9 cellular contexts compared by ENCODE assay signal in the genomic region with DNA sequence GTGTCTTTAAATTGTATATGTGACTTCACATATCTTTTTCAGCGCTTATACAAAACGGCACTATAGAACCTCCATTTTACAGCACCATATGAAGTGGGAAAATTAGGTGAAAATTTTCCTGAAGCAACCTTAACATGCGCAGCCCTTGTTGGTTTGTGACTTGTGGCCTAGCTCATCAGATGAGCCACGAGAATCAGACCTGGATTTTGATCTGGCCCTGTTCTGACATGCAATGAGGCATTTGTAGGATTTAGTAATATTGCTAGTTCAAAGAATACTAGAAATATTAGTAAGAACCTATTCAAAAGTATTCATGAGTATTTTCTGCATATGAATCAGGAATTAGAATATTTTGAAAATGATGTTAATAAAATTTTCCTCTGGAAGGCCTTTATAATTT. TPM values are rescaled to one million over a fixed set of nuclear protein-coding genes. Genes with fewer than 3 reads are reported as not detected.
A peak's percentile ranks its signal among the peaks of the same experiment; 100 is the strongest.
DNase-seq lines count a peak whose midpoint lies in the region; ATAC-seq, FAIRE-seq and TF ChIP-seq lines count a peak whose summit lies in the region.
"Had no signal": no experiment of that assay in that cellular context is flagged by ENCODE, and none has a peak within 500 bp of the region (broad histone marks: within the 10 kb centered on the region; RNA-seq: fewer than 3 reads in every experiment).

No MANE protein-coding gene starts in this region.

- H3K27ac Mint-ChIP-seq in activated naive CD8-positive, alpha-beta T cell treated with anti-CD3 and anti-CD28 coated beads, Interleukin-2, amount 10 ng/mL, durations not matched to agents 7 days and 5 days: peak overlapping the region; percentile 98

- peaks cover 26% of the 10 kb centered on the region for H3K36me3 ChIP-seq in lower lobe of right lung

- peaks cover 56% of the 10 kb centered on the region for H3K36me3 Mint-ChIP-seq in activated naive CD8-positive, alpha-beta T cell treated with anti-CD3 and anti-CD28 coated beads, Interleukin-2, amount 10 ng/mL, durations not matched to agents 7 days and 5 days

- POLR2A ChIA-PET in A549 (lab: Yijun Ruan, JAX): no interaction called here
- POLR2A ChIA-PET in activated naive CD8-positive, alpha-beta T cell treated with anti-CD3 and anti-CD28 coated beads, Interleukin-2, amount 10 ng/mL, durations not matched to agents 7 days and 5 days (lab: Charles Lee): interaction anchor here (6.6 to 16.0 kb wide), 3 partner anchors 16 to 362 kb away, joined by 77 to 304 read pairs (median 145); a partner anchor contains a TSS
- POLR2A ChIA-PET in HEK293T (lab: Yijun Ruan, JAX): interaction anchor here (1.2 to 7.4 kb wide), 5 partner anchors 16 to 118 kb away, joined by 3 to 81 read pairs (median 4); no protein-coding TSS in a partner anchor

- TF ChIP-seq POLR2A in A549 (IDR thresholded peaks at IDR 0.05; ENCODE audit: low read length): no peak

- H3K27ac ChIP-seq in A549: peak overlapping the region; percentile 96 to 98
- H3K27ac ChIP-seq in lower lobe of right lung: peak overlapping the region; percentile 99

- ATAC-seq in A549 (no peak), lower lobe of right lung (no peak), GM21723 (IDR thresholded peaks at IDR 0.05; ENCODE audit: unreplicated experiment) (no peak)
- no peak for ATAC-seq in activated naive CD8-positive, alpha-beta T cell treated with anti-CD3 and anti-CD28 coated beads, Interleukin-2, amount 10 ng/mL, durations not matched to agents 7 days and 5 days (ENCODE audit: low read depth)

- peaks cover 21% of the 10 kb centered on the region for H3K4me1 Mint-ChIP-seq in activated naive CD8-positive, alpha-beta T cell treated with anti-CD3 and anti-CD28 coated beads, Interleukin-2, amount 10 ng/mL, durations not matched to agents 7 days and 5 days

- CTCF ChIA-PET in A549 (lab: Yijun Ruan, JAX) (interaction anchor here (2.3 kb wide), 1 partner anchor 16 kb away, joined by 14 read pairs; no protein-coding TSS in a partner anchor), HEK293T (lab: Yijun Ruan, JAX) (interaction anchor here (0.6 to 2.4 kb wide), 2 partner anchors 17 to 210 kb away, joined by 4 to 18 read pairs; no protein-coding TSS in a partner anchor)

- H3K4me1 ChIP-seq in A549: peaks cover 44% of the 10 kb centered on the region
- H3K4me1 ChIP-seq in lower lobe of right lung: peaks cover 55% of the 10 kb centered on the region

- H3K4me3 Mint-ChIP-seq in activated naive CD8-positive, alpha-beta T cell treated with anti-CD3 and anti-CD28 coated beads, Interleukin-2, amount 10 ng/mL, durations not matched to agents 7 days and 5 days: peak overlapping the region; percentile 96

- H3K4me3 ChIP-seq in A549 (peak overlapping the region; percentile 87), HFF-Myc (replicated peaks; ENCODE audit: low read depth, low read length) (peak overlapping the region; percentile 89), lower lobe of right lung (peak overlapping the region; percentile 91)

- DNase-seq in A549 (ENCODE audit: low read depth in 1 of 2, low spot score in 1 of 2) (peak in 1 of 2 experiments; percentile 36), HFF-Myc (ENCODE audit: extremely low read depth, low read depth) (no peak), lower lobe of right lung (no peak), NCI-H526 treated with DMSO at 0.1 percent for 48 hours (lab: John Stamatoyannopoulos, UW) (no peak), HEK293T (ENCODE audit: extremely low spot score) (no peak), nucleus accumbens (lab: John Stamatoyannopoulos, UW) (no peak)
- DNase-seq in activated naive CD8-positive, alpha-beta T cell treated with anti-CD3 and anti-CD28 coated beads, Interleukin-2, amount 10 ng/mL, durations not matched to agents 7 days and 5 days: no peak
- DNase-seq: NCI-H524 treated with DMSO at 0.1 percent for 48 hours had no signal

- 20% methylated on average over 4 of the region's 4 CpGs for WGBS in A549 (ENCODE audit: missing lambda C conversion rate)

- FAIRE-seq in A549 (lab: Jason Lieb, UNC): no peak

- no peaks in the 10 kb centered on the region for H3K27me3 ChIP-seq in lower lobe of right lung (ENCODE audit: low read depth)

- H3K9me3 ChIP-seq in A549: no peaks in the 10 kb centered on the region
- H3K9me3 ChIP-seq in lower lobe of right lung: no peaks in the 10 kb centered on the region

- intact Hi-C loops in lower lobe of right lung (cut with DNase I): no loop called here

- H3K9me3 Mint-ChIP-seq in activated naive CD8-positive, alpha-beta T cell treated with anti-CD3 and anti-CD28 coated beads, Interleukin-2, amount 10 ng/mL, durations not matched to agents 7 days and 5 days: no peaks in the 10 kb centered on the region

- TF ChIP-seq EP300 in A549 (IDR thresholded peaks at IDR 0.05): no peak

- peak overlapping the region; percentile 99 for H3K4me2 ChIP-seq in A549

- TF ChIP-seq CTCF in A549 (IDR thresholded peaks at IDR 0.05): no peak
- TF ChIP-seq CTCF in HFF-Myc (IDR thresholded peaks at IDR 0.05; ENCODE audit: low read depth, low read length, missing control alignments): no peak
- no peak for TF ChIP-seq CTCF in lower lobe of right lung (IDR thresholded peaks at IDR 0.05)

- no peak for TF ChIP-seq RAD21 in A549 (conservative IDR thresholded peaks at IDR 0.05 in 1 of 2, IDR thresholded peaks at IDR 0.05 in 1 of 2)

- no peaks in the 10 kb centered on the region for H3K27me3 Mint-ChIP-seq in activated naive CD8-positive, alpha-beta T cell treated with anti-CD3 and anti-CD28 coated beads, Interleukin-2, amount 10 ng/mL, durations not matched to agents 7 days and 5 days

TF ChIP-seq in A549, 52 proteins besides CTCF, POLR2A, EP300 and RAD21 (continues in another document):
- TF ChIP-seq HOXB13 (CRISPR knock-in tag; IDR thresholded peaks at IDR 0.05; ENCODE audit: low read depth) (no peak), JUNB (IDR thresholded peaks at IDR 0.05) (no peak), FOSL2 (IDR thresholded peaks at IDR 0.05) (no peak), FOSL2 (CRISPR knock-in tag; IDR thresholded peaks at IDR 0.05) (no peak), CHD4 (IDR thresholded peaks at IDR 0.05; ENCODE audit: borderline replicate concordance) (no peak)
- TF ChIP-seq, protein P1, sequence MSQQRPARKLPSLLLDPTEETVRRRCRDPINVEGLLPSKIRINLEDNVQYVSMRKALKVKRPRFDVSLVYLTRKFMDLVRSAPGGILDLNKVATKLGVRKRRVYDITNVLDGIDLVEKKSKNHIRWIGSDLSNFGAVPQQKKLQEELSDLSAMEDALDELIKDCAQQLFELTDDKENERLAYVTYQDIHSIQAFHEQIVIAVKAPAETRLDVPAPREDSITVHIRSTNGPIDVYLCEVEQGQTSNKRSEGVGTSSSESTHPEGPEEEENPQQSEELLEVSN (IDR thresholded peaks at IDR 0.05; ENCODE audit: borderline replicate concordance, low read depth): no peak
- TF ChIP-seq, protein P2, sequence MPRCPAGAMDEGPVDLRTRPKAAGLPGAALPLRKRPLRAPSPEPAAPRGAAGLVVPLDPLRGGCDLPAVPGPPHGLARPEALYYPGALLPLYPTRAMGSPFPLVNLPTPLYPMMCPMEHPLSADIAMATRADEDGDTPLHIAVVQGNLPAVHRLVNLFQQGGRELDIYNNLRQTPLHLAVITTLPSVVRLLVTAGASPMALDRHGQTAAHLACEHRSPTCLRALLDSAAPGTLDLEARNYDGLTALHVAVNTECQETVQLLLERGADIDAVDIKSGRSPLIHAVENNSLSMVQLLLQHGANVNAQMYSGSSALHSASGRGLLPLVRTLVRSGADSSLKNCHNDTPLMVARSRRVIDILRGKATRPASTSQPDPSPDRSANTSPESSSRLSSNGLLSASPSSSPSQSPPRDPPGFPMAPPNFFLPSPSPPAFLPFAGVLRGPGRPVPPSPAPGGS (IDR thresholded peaks at IDR 0.05): no peak

TF ChIP-seq in HEK293T, 16 proteins besides CTCF, POLR2A, EP300 and RAD21:
- TF ChIP-seq LEF1 (IDR thresholded peaks at IDR 0.05; ENCODE audit: borderline replicate concordance): no peak
- TF ChIP-seq FOXM1 (IDR thresholded peaks at IDR 0.05; ENCODE audit: borderline replicate concordance): no peak
- no peak for TF ChIP-seq SUZ12 (IDR thresholded peaks at IDR 0.05)
- TF ChIP-seq L3MBTL2 (conservative IDR thresholded peaks at IDR 0.05): no peak
- TF ChIP-seq SP1 (IDR thresholded peaks at IDR 0.05): no peak
- no peak for TF ChIP-seq FOXK2 (IDR thresholded peaks at IDR 0.05)
TF ChIP-seq in HEK293T: peak in this region for 0.

RNA-seq across cellular contexts. Expression of a gene that starts 2.9 kb away (rescaled TPM):
- polyA plus RNA-seq in A549 (2011; rRNA removed) (20.4 and 26.8 TPM in 2 replicates), A549 (2017; fragmentation: RNase III; extraction: RNeasy Plus Mini Kit Qiagen cat#74134 plus additional on column Dnase treatment) (18.0 to 20.5 TPM (median 20.3 TPM) in 3 replicates)
- polyA plus RNA-seq in A549 (2012; cell fraction: cytosol; rRNA removed): 8.1 and 9.7 TPM in 2 replicates
- polyA plus RNA-seq in A549 (2012; cell fraction: nucleus; rRNA removed): 7.2 and 7.8 TPM in 2 replicates
- 7.8 and 11.8 TPM in 2 replicates for polyA minus RNA-seq in A549 (2011; rRNA and poly(A)+ RNA removed)
- total RNA-seq in activated naive CD8-positive, alpha-beta T cell treated with anti-CD3 and anti-CD28 coated beads, Interleukin-2, amount 10 ng/mL, durations not matched to agents 7 days and 5 days: 100 to 1,000 TPM; 135 to 136 TPM
- total RNA-seq in lower lobe of right lung: 57.7 TPM

RNA-seq across cellular contexts. Expression of a gene that starts 24.1 kb away (rescaled TPM):
- 2.6 and 2.7 TPM in 2 replicates for polyA plus RNA-seq in A549 (2011; rRNA removed)
- polyA plus RNA-seq in A549 (2012; cell fraction: cytosol; rRNA removed): 1.5 and 2.2 TPM in 2 replicates
- 2.6 and 2.8 TPM in 2 replicates for polyA plus RNA-seq in A549 (2012; cell fraction: nucleus; rRNA removed)
- polyA plus RNA-seq in A549 (2017; fragmentation: RNase III; extraction: RNeasy Plus Mini Kit Qiagen cat#74134 plus additional on column Dnase treatment): 1.8 to 2.6 TPM (median 1.9 TPM) in 3 replicates
- 2.3 and 3.7 TPM in 2 replicates for polyA minus RNA-seq in A549 (2011; rRNA and poly(A)+ RNA removed)
- total RNA-seq in activated naive CD8-positive, alpha-beta T cell treated with anti-CD3 and anti-CD28 coated beads, Interleukin-2, amount 10 ng/mL, durations not matched to agents 7 days and 5 days: 1 to 10 TPM; 7.7 to 8.0 TPM
- total RNA-seq in lower lobe of right lung: not detected
